ENCODE assay signal across 9 cellular contexts in genomic region chr20:23161968-23162696, GRCh38.
A peak's percentile ranks its signal among the peaks of the same experiment; 100 is the strongest.
DNase-seq lines count a peak whose midpoint lies in the region; ATAC-seq and TF ChIP-seq lines count a peak whose summit lies in the region.
"Had no signal": no experiment of that assay in that cellular context is flagged by ENCODE, and none has a peak within 500 bp of the region (broad histone marks: within the 10 kb centered on the region; RNA-seq: fewer than 3 reads in every experiment).

No MANE protein-coding gene starts in this region.

- H3K9me3 Mint-ChIP-seq in natural killer cell = no peaks in the 10 kb centered on the region
- no peaks in the 10 kb centered on the region for H3K9me3 Mint-ChIP-seq in natural killer cell treated with Interleukin-12 subunit alpha and Interleukin-12 subunit beta and Interleukin-15 and Interleukin-18, amount 100 ng/mL, for 72 hours
- H3K9me3 Mint-ChIP-seq in naive thymus-derived CD8-positive, alpha-beta T cell = peaks cover 0 to 2% (median 0%) of the 10 kb centered on the region in 9 donors
- H3K9me3 Mint-ChIP-seq: memory B cell had no signal

- H3K27me3 Mint-ChIP-seq in natural killer cell (ENCODE audit: low read depth in 2 of 2) = no peaks in the 10 kb centered on the region
- peaks cover 0 to 4% of the 10 kb centered on the region in 2 donors for H3K27me3 Mint-ChIP-seq in natural killer cell treated with Interleukin-12 subunit alpha and Interleukin-12 subunit beta and Interleukin-15 and Interleukin-18, amount 100 ng/mL, for 72 hours
- peaks cover 0 to 11% (median 0%) of the 10 kb centered on the region in 5 donors for H3K27me3 Mint-ChIP-seq in naive thymus-derived CD8-positive, alpha-beta T cell

- DNase-seq in natural killer cell = no peak
- DNase-seq in natural killer cell treated with Interleukin-12 subunit alpha and Interleukin-12 subunit beta and Interleukin-15 and Interleukin-18, amount 100 ng/mL, for 72 hours (ENCODE audit: low spot score) = no peak
- peak; percentile 46 for DNase-seq in astrocyte of the hippocampus (ENCODE audit: low read depth, low spot score)
- DNase-seq in left colon = peak; percentile 94 to 96
- no peak for DNase-seq in naive thymus-derived CD8-positive, alpha-beta T cell

- POLR2A ChIA-PET in naive thymus-derived CD8-positive, alpha-beta T cell (lab: Charles Lee) = no interaction called here

- intact Hi-C loops in natural killer cell (cut with micrococcal nuclease) (no loop called here), left colon (cut with DNase I, micrococcal nuclease) (no loop called here)

- H3K4me1 Mint-ChIP-seq in natural killer cell = peaks cover 8 to 11% of the 10 kb centered on the region in 2 donors
- peaks cover 8 to 10% of the 10 kb centered on the region in 2 donors for H3K4me1 Mint-ChIP-seq in natural killer cell treated with Interleukin-12 subunit alpha and Interleukin-12 subunit beta and Interleukin-15 and Interleukin-18, amount 100 ng/mL, for 72 hours (ENCODE audit: low read depth in 2 of 2)
- peaks cover 2 to 16% (median 10%) of the 10 kb centered on the region in 4 donors for H3K4me1 Mint-ChIP-seq in naive thymus-derived CD8-positive, alpha-beta T cell
- H3K4me1 Mint-ChIP-seq: memory B cell had no signal

- H3K4me3 Mint-ChIP-seq in natural killer cell = no peak overlapping the region
- H3K4me3 Mint-ChIP-seq in natural killer cell treated with Interleukin-12 subunit alpha and Interleukin-12 subunit beta and Interleukin-15 and Interleukin-18, amount 100 ng/mL, for 72 hours = no peak overlapping the region
- H3K4me3 Mint-ChIP-seq in naive thymus-derived CD8-positive, alpha-beta T cell = no peak overlapping the region
- H3K4me3 Mint-ChIP-seq: memory B cell had no signal

- H3K27ac Mint-ChIP-seq in natural killer cell = no peak overlapping the region
- H3K27ac Mint-ChIP-seq in natural killer cell treated with Interleukin-12 subunit alpha and Interleukin-12 subunit beta and Interleukin-15 and Interleukin-18, amount 100 ng/mL, for 72 hours = no peak overlapping the region
- H3K27ac Mint-ChIP-seq in naive thymus-derived CD8-positive, alpha-beta T cell = no peak overlapping the region
- H3K27ac Mint-ChIP-seq: memory B cell had no signal

- no peaks in the 10 kb centered on the region for H3K36me3 Mint-ChIP-seq in natural killer cell
- H3K36me3 Mint-ChIP-seq in natural killer cell treated with Interleukin-12 subunit alpha and Interleukin-12 subunit beta and Interleukin-15 and Interleukin-18, amount 100 ng/mL, for 72 hours = no peaks in the 10 kb centered on the region
- H3K36me3 Mint-ChIP-seq in naive thymus-derived CD8-positive, alpha-beta T cell = no peaks in the 10 kb centered on the region
- H3K36me3 Mint-ChIP-seq: memory B cell had no signal

- no peak for TF ChIP-seq CTCF in natural killer cell (IDR thresholded peaks at IDR 0.05)

- ATAC-seq in natural killer cell (peak; percentile 57 to 68 (median 67)), left colon (peak; percentile 80), GM18498 (IDR thresholded peaks at IDR 0.05; ENCODE audit: unreplicated experiment) (no peak), GM19035 (IDR thresholded peaks at IDR 0.05; ENCODE audit: unreplicated experiment) (no peak), GM19023 (IDR thresholded peaks at IDR 0.05; ENCODE audit: unreplicated experiment) (no peak)
- ATAC-seq in natural killer cell treated with Interleukin-12 subunit alpha and Interleukin-12 subunit beta and Interleukin-15 and Interleukin-18, amount 100 ng/mL, for 72 hours = no peak
- no peak for ATAC-seq in naive thymus-derived CD8-positive, alpha-beta T cell

Comparison
In these comparisons a context has a peak if more than half of its experiments do, and no peak if none do; other contexts are left out.
1. ATAC-seq: peak in natural killer cell (3 of 3) and left colon (single experiment); none in natural killer cell treated with Interleukin-12 subunit alpha and Interleukin-12 subunit beta and Interleukin-15 and Interleukin-18, amount 100 ng/mL, for 72 hours (0 of 2), GM18498 (single experiment), GM19035 (single experiment), GM19023 (single experiment) and naive thymus-derived CD8-positive, alpha-beta T cell (0 of 2).
2. DNase-seq: peak in astrocyte of the hippocampus (single experiment) and left colon (2 of 2); none in natural killer cell (single experiment), natural killer cell treated with Interleukin-12 subunit alpha and Interleukin-12 subunit beta and Interleukin-15 and Interleukin-18, amount 100 ng/mL, for 72 hours (single experiment) and naive thymus-derived CD8-positive, alpha-beta T cell (0 of 10).